ENCODE assay signal across 8 cellular contexts in the genomic region with DNA sequence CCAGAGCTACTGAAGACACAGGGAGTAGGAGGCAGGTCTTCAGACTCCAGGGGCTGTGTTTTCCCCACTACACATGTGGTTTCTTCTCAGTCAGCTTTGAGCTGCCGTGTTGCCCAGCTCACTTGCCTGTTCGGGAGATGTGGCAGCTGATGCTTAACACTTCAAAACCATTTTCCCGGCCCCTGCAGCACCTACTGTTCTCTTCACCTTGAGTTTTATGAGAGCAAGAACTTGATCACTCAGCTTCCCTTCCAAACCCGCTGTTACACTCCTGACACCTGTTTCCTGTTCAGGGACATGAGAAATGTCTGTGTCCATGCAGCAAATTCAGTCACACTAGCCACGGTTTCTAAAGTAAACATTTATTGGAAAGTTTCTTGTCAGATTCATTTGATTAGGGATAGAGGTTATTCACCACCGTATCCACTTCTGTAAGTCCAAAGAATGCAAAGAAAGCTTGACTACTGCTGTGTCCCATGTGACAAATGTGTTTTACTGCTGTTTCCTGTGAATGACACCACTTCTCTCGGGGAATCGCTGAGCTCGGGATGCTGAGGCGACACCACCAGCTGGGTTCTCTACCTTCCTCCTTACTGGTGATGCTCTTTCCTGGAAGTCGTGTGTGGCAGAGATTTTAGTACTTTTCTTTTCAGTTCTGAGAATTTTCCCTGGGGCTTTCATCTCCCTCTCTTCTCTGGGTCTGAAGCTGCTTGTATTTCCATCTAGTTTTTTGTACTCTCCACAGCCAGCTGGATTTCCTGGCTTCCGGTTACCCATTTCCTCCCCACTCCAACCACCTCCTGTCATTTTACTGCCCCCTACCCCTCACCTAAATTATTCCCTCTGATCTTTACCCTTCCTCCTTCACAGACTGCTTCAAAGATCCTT.
DNase-seq lines count a peak whose midpoint lies in the region; FAIRE-seq lines count a peak whose summit lies in the region.

No MANE protein-coding gene starts in this region.

- peak; percentile 26 for FAIRE-seq in GM18507 (lab: Jason Lieb, UNC)
- FAIRE-seq in urothelium cell line (lab: Jason Lieb, UNC), result no peak

- no peaks in the 10 kb centered on the region for H3K27me3 ChIP-seq in layer of hippocampus (ENCODE audit: control insufficient read depth, insufficient read depth, low read length)

- peak overlapping the region; percentile 63 for H3K27ac ChIP-seq in layer of hippocampus (ENCODE audit: low read depth, low read length)

- DNase-seq in GM18507 (ENCODE audit: extremely low spot score, insufficient read length, low read depth) (no peak), NCI-H1417 (lab: John Stamatoyannopoulos, UW) (peak; percentile 8 to 86 (median 67)), HT-29 (ENCODE audit: low spot score) (no peak), urothelium cell line (ENCODE audit: low spot score) (no peak), D341Med (ENCODE audit: low spot score) (no peak)
- DNase-seq in activated T-helper 9 cell treated with anti-CD3 and anti-CD28 coated beads, Interleukin-2, amount 50 U/mL, for 16 hours (ENCODE audit: low read depth), result peak; percentile 2
- DNase-seq in stimulated activated CD8-positive, alpha-beta memory T cell treated with anti-CD3 and anti-CD28 coated beads, Interleukin-7, amount 100 ng/mL, for 4 hours (ENCODE audit: low read depth in 2 of 2), result peak; percentile 41 to 62

Comparison
In these comparisons a context has a peak if more than half of its experiments do, and no peak if none do; other contexts are left out.
1. DNase-seq: peak in NCI-H1417 (3 of 3), activated T-helper 9 cell treated with anti-CD3 and anti-CD28 coated beads, Interleukin-2, amount 50 U/mL, for 16 hours (single experiment) and stimulated activated CD8-positive, alpha-beta memory T cell treated with anti-CD3 and anti-CD28 coated beads, Interleukin-7, amount 100 ng/mL, for 4 hours (2 of 2); none in GM18507 (single experiment), HT-29 (single experiment), urothelium cell line (single experiment) and D341Med (single experiment).